In the genomic region with DNA sequence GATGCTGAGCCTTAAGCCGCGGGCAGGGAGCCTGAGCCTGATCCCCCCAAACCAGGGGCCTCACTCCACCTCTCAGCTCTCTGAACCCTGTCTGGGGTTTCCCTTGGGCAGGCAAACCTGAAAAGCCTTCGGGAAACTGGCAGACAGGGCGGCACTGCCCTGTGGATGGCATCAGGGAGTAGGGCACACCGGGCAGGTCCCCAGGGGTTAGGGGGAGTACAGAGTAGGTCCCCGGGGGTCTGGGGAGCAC, we compare ENCODE assay signal across 1 cellular context.
TF ChIP-seq lines count a peak whose summit lies in the region.

No MANE protein-coding gene starts in this region.

TF ChIP-seq in GM23338, 12 proteins besides CTCF, POLR2A, EP300 and RAD21 (continued from another document):
- TF ChIP-seq, protein P1, sequence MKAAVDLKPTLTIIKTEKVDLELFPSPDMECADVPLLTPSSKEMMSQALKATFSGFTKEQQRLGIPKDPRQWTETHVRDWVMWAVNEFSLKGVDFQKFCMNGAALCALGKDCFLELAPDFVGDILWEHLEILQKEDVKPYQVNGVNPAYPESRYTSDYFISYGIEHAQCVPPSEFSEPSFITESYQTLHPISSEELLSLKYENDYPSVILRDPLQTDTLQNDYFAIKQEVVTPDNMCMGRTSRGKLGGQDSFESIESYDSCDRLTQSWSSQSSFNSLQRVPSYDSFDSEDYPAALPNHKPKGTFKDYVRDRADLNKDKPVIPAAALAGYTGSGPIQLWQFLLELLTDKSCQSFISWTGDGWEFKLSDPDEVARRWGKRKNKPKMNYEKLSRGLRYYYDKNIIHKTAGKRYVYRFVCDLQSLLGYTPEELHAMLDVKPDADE (IDR thresholded peaks at IDR 0.05) = no peak
